In the genomic region with DNA sequence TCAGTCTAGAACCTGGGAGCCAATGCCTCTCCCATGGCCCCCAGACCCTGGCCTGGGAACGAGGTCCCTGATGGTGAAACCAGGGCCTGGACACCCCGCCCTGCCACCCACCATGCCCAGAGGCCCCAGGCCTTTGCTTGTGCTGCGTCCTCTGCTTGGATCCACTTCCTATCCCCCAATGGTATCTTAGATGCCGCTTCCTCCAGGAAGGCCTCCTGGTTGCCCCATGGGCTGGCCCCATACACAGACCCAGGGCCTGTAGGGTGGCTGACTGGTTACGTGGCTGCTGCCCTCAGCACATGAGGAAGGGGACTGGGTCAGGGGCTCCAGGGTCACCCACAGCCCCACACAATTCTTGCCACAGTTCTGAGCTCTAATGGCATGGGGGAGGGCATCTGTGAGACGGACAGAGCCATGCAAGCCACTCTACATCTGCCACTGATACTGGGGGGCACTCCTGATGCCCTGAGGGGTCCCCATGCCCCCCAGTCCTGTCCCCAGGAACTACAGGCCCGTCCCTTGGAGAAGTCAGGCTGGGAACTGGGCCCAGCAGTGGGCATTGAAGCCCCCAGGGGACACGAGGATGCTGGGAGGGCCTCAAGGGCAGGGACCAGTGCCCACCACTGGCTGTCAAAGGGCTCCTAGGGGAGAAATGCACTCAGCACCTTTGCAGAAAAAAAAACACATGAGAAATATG, we compare ENCODE assay signal across 1 cellular context.
TF ChIP-seq lines count a peak whose summit lies in the region.

No MANE protein-coding gene starts in this region.

TF ChIP-seq in SK-N-SH, 30 proteins besides CTCF, POLR2A, EP300 and RAD21 (continued from another document):
- TF ChIP-seq IRF3 (IDR thresholded peaks at IDR 0.05; ENCODE audit: low read depth, low read length) (no peak), RXRA (IDR thresholded peaks at IDR 0.05; ENCODE audit: borderline replicate concordance, low read depth) (no peak), MAX (IDR thresholded peaks at IDR 0.05; ENCODE audit: low read depth) (no peak), MEF2A (IDR thresholded peaks at IDR 0.05; ENCODE audit: borderline replicate concordance, low read depth) (no peak), TCF12 (IDR thresholded peaks at IDR 0.05) (no peak), FOXJ3 (CRISPR knock-in tag; IDR thresholded peaks at IDR 0.05) (no peak), USF1 (IDR thresholded peaks at IDR 0.05; ENCODE audit: borderline replicate concordance, low read depth) (no peak), TEAD4 (IDR thresholded peaks at IDR 0.05; ENCODE audit: borderline replicate concordance, insufficient read depth) (no peak)
- TF ChIP-seq, protein P1, sequence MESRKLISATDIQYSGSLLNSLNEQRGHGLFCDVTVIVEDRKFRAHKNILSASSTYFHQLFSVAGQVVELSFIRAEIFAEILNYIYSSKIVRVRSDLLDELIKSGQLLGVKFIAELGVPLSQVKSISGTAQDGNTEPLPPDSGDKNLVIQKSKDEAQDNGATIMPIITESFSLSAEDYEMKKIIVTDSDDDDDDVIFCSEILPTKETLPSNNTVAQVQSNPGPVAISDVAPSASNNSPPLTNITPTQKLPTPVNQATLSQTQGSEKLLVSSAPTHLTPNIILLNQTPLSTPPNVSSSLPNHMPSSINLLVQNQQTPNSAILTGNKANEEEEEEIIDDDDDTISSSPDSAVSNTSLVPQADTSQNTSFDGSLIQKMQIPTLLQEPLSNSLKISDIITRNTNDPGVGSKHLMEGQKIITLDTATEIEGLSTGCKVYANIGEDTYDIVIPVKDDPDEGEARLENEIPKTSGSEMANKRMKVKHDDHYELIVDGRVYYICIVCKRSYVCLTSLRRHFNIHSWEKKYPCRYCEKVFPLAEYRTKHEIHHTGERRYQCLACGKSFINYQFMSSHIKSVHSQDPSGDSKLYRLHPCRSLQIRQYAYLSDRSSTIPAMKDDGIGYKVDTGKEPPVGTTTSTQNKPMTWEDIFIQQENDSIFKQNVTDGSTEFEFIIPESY (IDR thresholded peaks at IDR 0.05; ENCODE audit: borderline replicate concordance, low read depth): no peak
